Comparison of ENCODE assay signal across 10 cellular contexts in genomic region chr11:122180435-122180834, GRCh38.
DNase-seq lines count a peak whose midpoint lies in the region; ATAC-seq and TF ChIP-seq lines count a peak whose summit lies in the region.
"Had no signal": no experiment of that assay in that cellular context is flagged by ENCODE, and none has a peak within 500 bp of the region (broad histone marks: within the 10 kb centered on the region; RNA-seq: fewer than 3 reads in every experiment).

No MANE protein-coding gene starts in this region.

- H3K27me3 ChIP-seq in ACC112 (ENCODE audit: insufficient read depth, low read length): no peaks in the 10 kb centered on the region
- H3K27me3 ChIP-seq in left lung: no peaks in the 10 kb centered on the region

- H3K4me3 ChIP-seq in ACC112 (ENCODE audit: low read depth, low read length): peak overlapping the region; percentile 92
- peak overlapping the region; percentile 61 for H3K4me3 ChIP-seq in choroid plexus epithelial cell (ENCODE audit: low read depth, low read length)
- H3K4me3 ChIP-seq in left lung: no peak overlapping the region

- H2AFZ ChIP-seq in ACC112 (ENCODE audit: low read length, unreplicated experiment): no peak overlapping the region

- DNase-seq in LoVo (ENCODE audit: low spot score): peak; percentile 44
- peak; percentile 91 for DNase-seq in choroid plexus epithelial cell (ENCODE audit: low read depth)
- DNase-seq in left lung: no peak
- DNase-seq in GF-D8 (lab: John Stamatoyannopoulos, UW): no peak
- no peak for DNase-seq in NCI-H82 (lab: John Stamatoyannopoulos, UW)
- DNase-seq in T-helper 1 cell: no peak
- DNase-seq: CD4-positive, CD25-positive, alpha-beta regulatory T cell; NCI-H1105 treated with DMSO at 0.1 percent for 48 hours had no signal

- TF ChIP-seq CTCF in choroid plexus epithelial cell (conservative IDR thresholded peaks at IDR 0.05; ENCODE audit: low read depth, low read length) (peak; percentile 2), left lung (IDR thresholded peaks at IDR 0.05) (no peak)

- H3K36me3 ChIP-seq in ACC112 (ENCODE audit: insufficient read depth, low read length) (peaks cover 59% of the 10 kb centered on the region), left lung (no peaks in the 10 kb centered on the region)

- peak; percentile 49 for ATAC-seq in left lung
- ATAC-seq in HG03097 (IDR thresholded peaks at IDR 0.05; ENCODE audit: low FRiP score, unreplicated experiment): no peak

- H3K27ac ChIP-seq in ACC112 (ENCODE audit: low read depth, low read length) (peak overlapping the region; percentile 99), left lung (no peak overlapping the region)

- peaks cover 0 to 5% of the 10 kb centered on the region in 2 donors for H3K9me3 ChIP-seq in left lung

- H3K4me1 ChIP-seq in ACC112 (ENCODE audit: control insufficient read depth, insufficient read depth, low read length, unreplicated experiment) (peaks cover 62% of the 10 kb centered on the region), left lung (no peaks in the 10 kb centered on the region)

- intact Hi-C loops in left lung (cut with DNase I): no loop called here

- H3K79me2 ChIP-seq in ACC112 (ENCODE audit: control insufficient read depth, insufficient read depth, low read length, unreplicated experiment): peaks cover 83% of the 10 kb centered on the region

Comparison
In these comparisons a context has a peak if more than half of its experiments do, and no peak if none do; other contexts are left out.
1. H3K4me3 ChIP-seq: peak in ACC112 (single experiment) and choroid plexus epithelial cell (single experiment); none in left lung (0 of 2).
2. DNase-seq: peak in LoVo (single experiment) and choroid plexus epithelial cell (single experiment); none in left lung (0 of 2), GF-D8 (single experiment), NCI-H82 (single experiment) and T-helper 1 cell (0 of 5).